8 cellular contexts compared by ENCODE assay signal in genomic region chr1:35192056-35192852, GRCh38.
A peak's percentile ranks its signal among the peaks of the same experiment; 100 is the strongest.
DNase-seq lines count a peak whose midpoint lies in the region; ATAC-seq and TF ChIP-seq lines count a peak whose summit lies in the region.

No MANE protein-coding gene starts in this region.

- H3K27me3 ChIP-seq in neuron (ENCODE audit: insufficient read depth, low read length), result no peaks in the 10 kb centered on the region
- H3K27me3 ChIP-seq in stomach smooth muscle (ENCODE audit: control insufficient read depth in 1 of 2, insufficient read depth in 2 of 2, low read length in 2 of 2), result no peaks in the 10 kb centered on the region

- no peak overlapping the region for H2AFZ ChIP-seq in neuron (ENCODE audit: low read depth, low read length)

- DNase-seq in D341Med (ENCODE audit: low spot score) (peak; percentile 92), LNCaP clone FGC (ENCODE audit: low read depth) (no peak), SIG-M5 (lab: John Stamatoyannopoulos, UW) (peak; percentile 12), activated gamma-delta T cell treated with Interleukin-2 at 50 U/mL for 16 hours (peak; percentile 88), foreskin fibroblast (peak; percentile 71 to 93)

- H3K4me3 ChIP-seq in LNCaP clone FGC (ENCODE audit: low read depth, low read length), result peak overlapping the region; percentile 87
- peak overlapping the region; percentile 90 to 100 for H3K4me3 ChIP-seq in foreskin fibroblast (ENCODE audit: low read depth in 1 of 2, low read length in 2 of 2)
- peak overlapping the region; percentile 96 for H3K4me3 ChIP-seq in neuron (ENCODE audit: low read length)
- H3K4me3 ChIP-seq in stomach smooth muscle (ENCODE audit: low read length in 2 of 2), result peak overlapping the region; percentile 89 to 95

- H3K27ac ChIP-seq in stomach smooth muscle (ENCODE audit: low read length), result peak overlapping the region; percentile 98

- peak; percentile 45 for ATAC-seq in GM21723 (IDR thresholded peaks at IDR 0.05; ENCODE audit: unreplicated experiment)

- peaks cover 32% of the 10 kb centered on the region for H3K4me1 ChIP-seq in neuron (ENCODE audit: insufficient read depth, low read length)
- peaks cover 26% of the 10 kb centered on the region for H3K4me1 ChIP-seq in stomach smooth muscle (ENCODE audit: control insufficient read depth, insufficient read depth, low read length)

- peak overlapping the region; percentile 94 to 99 for H3K9ac ChIP-seq in stomach smooth muscle (ENCODE audit: low read length in 2 of 2)

- no peaks in the 10 kb centered on the region for H3K9me3 ChIP-seq in neuron (ENCODE audit: low read length)
- H3K9me3 ChIP-seq in stomach smooth muscle (ENCODE audit: control insufficient read depth in 2 of 2, low read length in 2 of 2), result no peaks in the 10 kb centered on the region

- H3K36me3 ChIP-seq in neuron (ENCODE audit: insufficient read depth, low read length) (peaks cover 46% of the 10 kb centered on the region), stomach smooth muscle (ENCODE audit: control insufficient read depth in 2 of 2, insufficient read depth in 2 of 2, low read length in 2 of 2) (peaks cover 31 to 41% of the 10 kb centered on the region in 2 donors)

- peak; percentile 36 for TF ChIP-seq CTCF in LNCaP clone FGC (IDR thresholded peaks at IDR 0.05; ENCODE audit: control insufficient read depth, extremely low read depth, insufficient read depth)
- no peak for TF ChIP-seq CTCF in foreskin fibroblast (IDR thresholded peaks at IDR 0.05; ENCODE audit: low read depth, low read length)
